ENCODE assay signal across 14 cellular contexts in genomic region chr2:112782234-112782799, GRCh38. TPM values are rescaled to one million over a fixed set of nuclear protein-coding genes. Genes with fewer than 3 reads are reported as not detected.
DNase-seq lines count a peak whose midpoint lies in the region; ATAC-seq and TF ChIP-seq lines count a peak whose summit lies in the region.
"Had no signal": no experiment of that assay in that cellular context is flagged by ENCODE, and none has a peak within 500 bp of the region (broad histone marks: within the 10 kb centered on the region; RNA-seq: fewer than 3 reads in every experiment).

No MANE protein-coding gene starts in this region.

- H3K4me3 Mint-ChIP-seq in CD8-positive, alpha-beta memory T cell, result no peak overlapping the region
- H3K4me3 Mint-ChIP-seq: CD4-positive, alpha-beta T cell; GM23338; nephron progenitor cell had no signal

- no peaks in the 10 kb centered on the region for H3K79me2 ChIP-seq in OCI-LY3 (ENCODE audit: low read length)

- H3K36me3 ChIP-seq in OCI-LY3 (replicated peaks; ENCODE audit: low read depth, low read length), result peaks cover 8% of the 10 kb centered on the region
- no peaks in the 10 kb centered on the region for H3K36me3 ChIP-seq in CD8-positive, alpha-beta memory T cell (ENCODE audit: insufficient read depth, low read length)
- H3K36me3 ChIP-seq: tibial artery had no signal

- no peaks in the 10 kb centered on the region for H3K9me3 Mint-ChIP-seq in CD8-positive, alpha-beta memory T cell
- H3K9me3 Mint-ChIP-seq: CD4-positive, alpha-beta T cell; GM23338; nephron progenitor cell had no signal

- peak overlapping the region; percentile 69 for H3K4me2 ChIP-seq in OCI-LY3 (ENCODE audit: low read length)
- H3K4me2 ChIP-seq: GM23338, PC-9 had no signal

- peaks cover 14 to 28% of the 10 kb centered on the region in 2 donors for H3K27me3 Mint-ChIP-seq in CD8-positive, alpha-beta memory T cell

- no peaks in the 10 kb centered on the region for H4K20me1 ChIP-seq in OCI-LY3 (ENCODE audit: insufficient read depth, low read length)

- no peaks in the 10 kb centered on the region for H3K9me3 ChIP-seq in OCI-LY3 (ENCODE audit: insufficient read depth, low read length)
- no peaks in the 10 kb centered on the region for H3K9me3 ChIP-seq in CD8-positive, alpha-beta memory T cell (ENCODE audit: low read length)
- H3K9me3 ChIP-seq: tibial artery had no signal

- no peak for TF ChIP-seq CTCF in OCI-LY3 (IDR thresholded peaks at IDR 0.05; ENCODE audit: low read depth, low read length)

- H3K36me3 Mint-ChIP-seq in CD8-positive, alpha-beta memory T cell, result peaks cover 0 to 1% (median 0%) of the 10 kb centered on the region in 3 donors

- no peaks in the 10 kb centered on the region for H3K27me3 ChIP-seq in OCI-LY3 (ENCODE audit: low read depth, low read length)
- no peaks in the 10 kb centered on the region for H3K27me3 ChIP-seq in CD8-positive, alpha-beta memory T cell (ENCODE audit: insufficient read depth, low read length, poor library complexity, severe bottlenecking)
- H3K27me3 ChIP-seq: tibial artery had no signal

- peak overlapping the region; percentile 51 for H3K4me3 ChIP-seq in OCI-LY3 (ENCODE audit: low read length)
- H3K4me3 ChIP-seq in CD8-positive, alpha-beta memory T cell (ENCODE audit: low read length), result no peak overlapping the region
- H3K4me3 ChIP-seq: GM23338, PC-9, tibial artery had no signal

- CTCF ChIA-PET in CD8-positive, alpha-beta memory T cell (lab: Charles Lee), result no interaction called here

- peak overlapping the region; percentile 46 for H3K9ac ChIP-seq in OCI-LY3 (ENCODE audit: low read length)

- intact Hi-C loops in Right ventricle myocardium superior (cut with DNase I), result no loop called here

- DNase-seq in NCI-H1105 treated with DMSO at 0.1 percent for 48 hours (lab: John Stamatoyannopoulos, UW) (no peak), cerebellar cortex (ENCODE audit: low spot score) (no peak), Right ventricle myocardium superior (no peak)
- DNase-seq in CD8-positive, alpha-beta memory T cell, result no peak
- DNase-seq: CD4-positive, alpha-beta T cell; nephron progenitor cell; PC-9; tibial artery had no signal

- POLR2A ChIA-PET in CD8-positive, alpha-beta memory T cell (lab: Charles Lee), result no interaction called here

- H3K4me1 ChIP-seq in OCI-LY3 (ENCODE audit: low read length), result peaks cover 39% of the 10 kb centered on the region
- peaks cover 3% of the 10 kb centered on the region for H3K4me1 ChIP-seq in CD8-positive, alpha-beta memory T cell (ENCODE audit: insufficient read depth, low read length)
- H3K4me1 ChIP-seq: tibial artery had no signal

- H3K27ac ChIP-seq in OCI-LY3 (ENCODE audit: low read length), result peak overlapping the region; percentile 86
- H3K27ac ChIP-seq in CD8-positive, alpha-beta memory T cell (ENCODE audit: low read depth, low read length), result no peak overlapping the region
- H3K27ac ChIP-seq: PC-9, tibial artery, VCaP had no signal

- no peak overlapping the region for H3K27ac Mint-ChIP-seq in CD8-positive, alpha-beta memory T cell
- H3K27ac Mint-ChIP-seq: CD4-positive, alpha-beta T cell; GM23338; nephron progenitor cell had no signal

- ATAC-seq in GM18498 (IDR thresholded peaks at IDR 0.05; ENCODE audit: unreplicated experiment), result peak; percentile 86
- peak; percentile 91 for ATAC-seq in GM19455 (IDR thresholded peaks at IDR 0.05; ENCODE audit: unreplicated experiment)
- peak; percentile 81 for ATAC-seq in HG02973 (IDR thresholded peaks at IDR 0.05; ENCODE audit: unreplicated experiment)
- no peak for ATAC-seq in Right ventricle myocardium superior (ENCODE audit: poor library complexity)
- ATAC-seq: GM23338 had no signal

- H2AFZ ChIP-seq in OCI-LY3 (ENCODE audit: low read depth, low read length), result peak overlapping the region; percentile 44; the same call in 1 of the 2 replicates
- H2AFZ ChIP-seq: GM23338, PC-9 had no signal

- peaks cover 4 to 6% (median 6%) of the 10 kb centered on the region in 3 donors for H3K4me1 Mint-ChIP-seq in CD8-positive, alpha-beta memory T cell

RNA-seq across cellular contexts. Expression of gene IL1A, which starts 2.0 kb away (rescaled TPM):
- not detected for total RNA-seq in Right ventricle myocardium superior
- total RNA-seq in CD8-positive, alpha-beta memory T cell, result 1 to 10 TPM; 2.2 to 3.1 TPM
- not detected for polyA plus RNA-seq in CD8-positive, alpha-beta memory T cell
- total RNA-seq: CD4-positive, alpha-beta T cell had no signal

RNA-seq across cellular contexts. Expression of gene CKAP2L, which starts 17.9 kb away (rescaled TPM):
- 0.30 TPM for total RNA-seq in Right ventricle myocardium superior
- 10 to 100 TPM; 19.1 to 19.6 TPM for total RNA-seq in CD8-positive, alpha-beta memory T cell
- polyA plus RNA-seq in CD8-positive, alpha-beta memory T cell, result not detected

RNA-seq across cellular contexts. Expression of gene IL1B, which starts 54.3 kb away (rescaled TPM):
- 0.30 TPM for total RNA-seq in Right ventricle myocardium superior
- not detected for total RNA-seq in CD8-positive, alpha-beta memory T cell
- not detected for polyA plus RNA-seq in CD8-positive, alpha-beta memory T cell
- total RNA-seq: GM23338 had no signal
- polyA plus RNA-seq: GM23338 had no signal

Comparison
In these comparisons a context has a peak if more than half of its experiments do, and no peak if none do; other contexts are left out.
1. RNA of gene CKAP2L, which starts 17.9 kb away (total RNA-seq): 19.1 to 19.6 TPM in CD8-positive, alpha-beta memory T cell; 0.30 TPM in Right ventricle myocardium superior (single experiment); every median in the first group is over 10 times any median in the second.